Comparison of ENCODE assay signal across 8 cellular contexts in genomic region chr1:36099681-36100341, GRCh38. TPM values are rescaled to one million over a fixed set of nuclear protein-coding genes. Genes with fewer than 3 reads are reported as not detected.
DNase-seq lines count a peak whose midpoint lies in the region; ATAC-seq lines count a peak whose summit lies in the region.

No MANE protein-coding gene starts in this region.

- DNase-seq in ACHN: peak; percentile 70
- peak; percentile 85 for DNase-seq in NCI-H2196 (lab: John Stamatoyannopoulos, UW; ENCODE audit: unreplicated experiment)
- DNase-seq in activated CD4-positive, alpha-beta T cell treated with anti-CD3 and anti-CD28 coated beads for 24 hours (ENCODE audit: low read depth in 2 of 2): peak; percentile 61 to 71
- DNase-seq in cerebellar cortex (ENCODE audit: low spot score): peak; percentile 83
- DNase-seq in left colon: peak; percentile 58 to 89
- peak; percentile 79 for DNase-seq in stimulated activated CD4-positive, alpha-beta T cell treated with anti-CD3 and anti-CD28 coated beads, Interleukin-4, amount 100 ng/mL, for 1 hour

- in situ Hi-C loops in ACHN (cut with HindIII; ENCODE audit: low pct_ligation_motif_present, low pct_unique_long_range_greater_than_20kb, low sequenced_read_pairs): no loop called here

- intact Hi-C loops in left colon (cut with DNase I, micrococcal nuclease): loop anchor here in 1 of 2 donors (10.0 kb wide), 1 partner anchor 185 kb away; no protein-coding TSS in a partner anchor

- peak; percentile 56 for ATAC-seq in GM18868 (IDR thresholded peaks at IDR 0.05; ENCODE audit: unreplicated experiment)
- peak; percentile 91 for ATAC-seq in left colon
- no peak for ATAC-seq in GM19467 (IDR thresholded peaks at IDR 0.05; ENCODE audit: unreplicated experiment)

RNA-seq across cellular contexts. Expression of gene ADPRS, which starts 11.1 kb away (rescaled TPM):
- 10 to 100 TPM; 22.2 to 22.3 TPM for total RNA-seq in left colon

RNA-seq across cellular contexts. Expression of gene TEKT2, which starts 15.9 kb away (rescaled TPM):
- not detected for total RNA-seq in left colon

RNA-seq across cellular contexts. Expression of gene COL8A2, which starts 25.2 kb away (rescaled TPM):
- total RNA-seq in left colon: 1 to 10 TPM in 1 of 2 donors, under 1 TPM in 1; 0.55 to 1.8 TPM

RNA-seq across cellular contexts. Expression of gene TRAPPC3, which starts 49.5 kb away (rescaled TPM):
- 10 to 100 TPM; 62.4 to 63.0 TPM for total RNA-seq in left colon

RNA-seq across cellular contexts. Expression of gene MAP7D1, which starts 56.1 kb away (rescaled TPM):
- total RNA-seq in left colon: 10 to 100 TPM; 38.3 to 62.5 TPM
